In the genomic region with DNA sequence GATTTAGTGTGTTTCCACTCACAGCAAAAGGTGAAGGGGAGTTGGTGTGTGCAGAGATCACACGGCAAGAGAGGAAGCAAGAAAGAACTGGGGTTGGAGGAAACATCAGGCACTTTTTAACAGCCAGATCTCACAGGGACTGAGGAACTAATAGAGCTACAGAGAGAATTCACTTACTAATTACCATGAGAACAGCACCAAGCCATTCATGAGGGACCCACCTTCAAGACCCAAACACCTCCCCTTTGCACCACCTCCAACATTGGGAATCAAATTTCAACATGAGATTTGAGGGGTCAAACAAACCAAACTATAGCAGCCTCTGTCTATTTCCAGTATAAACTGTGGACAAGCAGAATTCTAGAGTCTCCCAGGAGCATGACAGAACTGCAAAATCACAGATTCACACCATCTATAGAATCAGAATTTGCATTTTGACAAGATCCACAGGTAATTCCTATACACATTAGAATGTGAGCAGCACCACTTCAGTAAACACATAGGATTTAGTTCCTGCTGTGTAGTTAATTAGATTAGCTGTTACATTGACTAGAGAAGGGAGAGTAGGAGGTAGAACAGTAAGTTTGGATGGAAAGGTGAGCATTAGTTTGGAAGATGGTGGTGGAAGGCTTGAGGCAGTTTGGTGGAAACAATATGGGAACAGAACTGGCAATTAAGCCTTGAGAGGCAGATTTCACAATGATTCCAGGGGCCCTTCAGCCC, we compare ENCODE assay signal across 27 cellular contexts.
"Had no signal": no experiment of that assay in that cellular context is flagged by ENCODE, and none has a peak within 500 bp of the region (broad histone marks: within the 10 kb centered on the region; RNA-seq: fewer than 3 reads in every experiment).

No MANE protein-coding gene starts in this region.

- H3K27ac ChIP-seq: ascending aorta, body of pancreas, KMS-11 had no signal

- H3K36me3 ChIP-seq: ascending aorta, MG63 had no signal

- H3K4me3 ChIP-seq: ascending aorta, body of pancreas, MG63 had no signal

- H3K27me3 ChIP-seq: ascending aorta, body of pancreas, MG63 had no signal

- H3K9me3 Mint-ChIP-seq: activated T-helper 1 cell treated with anti-CD3 and anti-CD28 coated beads, Interleukin-12 subunit alpha, Interleukin-12 subunit beta, Interleukin-2, Interleukin-4 antibody, amounts not matched to agents 30 ng/mL and 10 ng/mL and 1 ng/mL, durations not matched to agents 14 hours and 24 hours and 36 hours had no signal

- ATAC-seq: activated CD8-positive, alpha-beta memory T cell treated with anti-CD3 and anti-CD28 coated beads, Interleukin-2, amount 10 ng/mL, durations not matched to agents 7 days and 5 days; body of pancreas; PC-3 had no signal

- H3K36me3 Mint-ChIP-seq: activated CD8-positive, alpha-beta memory T cell treated with anti-CD3 and anti-CD28 coated beads, Interleukin-2, amount 10 ng/mL, durations not matched to agents 7 days and 5 days; activated naive CD4-positive, alpha-beta T cell treated with anti-CD3 and anti-CD28 coated beads, Interleukin-2, amount 50 U/mL, for 24 hours had no signal

- DNase-seq: activated CD4-positive, alpha-beta T cell treated with anti-CD3 and anti-CD28 coated beads for 48 hours; activated CD4-positive, alpha-beta T cell treated with anti-CD3 and anti-CD28 coated beads, Interleukin-2, amount 50 U/mL, for 48 hours; activated CD4-positive, CD25-positive, alpha-beta regulatory T cell treated with anti-CD3 and anti-CD28 coated beads, Interleukin-2, amount 50 U/mL, for 72 hours; activated CD8-positive, alpha-beta memory T cell treated with anti-CD3 and anti-CD28 coated beads, Interleukin-2, amount 10 ng/mL, durations not matched to agents 7 days and 5 days; activated effector memory CD4-positive, alpha-beta T cell treated with Interleukin-2 at 50 U/mL for 16 hours; activated naive CD4-positive, alpha-beta T cell; activated T-cell treated with anti-CD3 and anti-CD28 coated beads, Interleukin-2, amount 50 U/mL, for 24 hours; amniotic stem cell; body of pancreas; MG63; MV-4-11; NCI-H1092 treated with DMSO at 0.1 percent for 48 hours; NCI-H1436 treated with DMSO at 0.1 percent for 48 hours; NCI-H187; NCI-H2081; NCI-H446 treated with DMSO at 0.1 percent for 48 hours; NCI-H524 treated with DMSO at 0.1 percent for 48 hours; NCI-H748 treated with DMSO at 0.1 percent for 48 hours; NK-92 treated with Interleukin-12 subunit alpha and Interleukin-12 subunit beta, amount 100 ng/mL, for 24 hours; PC-3; SHP77 treated with DMSO at 0.1 percent for 48 hours had no signal

- H3K27ac Mint-ChIP-seq: activated CD8-positive, alpha-beta memory T cell treated with anti-CD3 and anti-CD28 coated beads, Interleukin-2, amount 10 ng/mL, durations not matched to agents 7 days and 5 days; activated naive CD4-positive, alpha-beta T cell treated with anti-CD3 and anti-CD28 coated beads, Interleukin-2, amount 50 U/mL, for 24 hours; activated T-cell treated with anti-CD3 and anti-CD28 coated beads, Interleukin-2, amount 50 U/mL, for 24 hours; activated T-helper 1 cell treated with anti-CD3 and anti-CD28 coated beads, Interleukin-12 subunit alpha, Interleukin-12 subunit beta, Interleukin-2, Interleukin-4 antibody, amounts not matched to agents 30 ng/mL and 10 ng/mL and 1 ng/mL, durations not matched to agents 14 hours and 24 hours and 36 hours; T-helper 1 cell treated with Interleukin-12 subunit alpha and Interleukin-12 subunit beta and Interleukin-4 antibody, amounts not matched to agents 30 μg/mL and 1 μg/mL, for 36 hours had no signal

- H3K4me1 ChIP-seq: ascending aorta, body of pancreas had no signal

- H3K9me3 ChIP-seq: ascending aorta, body of pancreas, MG63 had no signal

- H3K4me3 Mint-ChIP-seq: activated CD8-positive, alpha-beta memory T cell treated with anti-CD3 and anti-CD28 coated beads, Interleukin-2, amount 10 ng/mL, durations not matched to agents 7 days and 5 days; activated naive CD4-positive, alpha-beta T cell treated with anti-CD3 and anti-CD28 coated beads, Interleukin-2, amount 50 U/mL, for 24 hours; activated T-cell treated with anti-CD3 and anti-CD28 coated beads, Interleukin-2, amount 50 U/mL, for 24 hours; activated T-helper 1 cell treated with anti-CD3 and anti-CD28 coated beads, Interleukin-12 subunit alpha, Interleukin-12 subunit beta, Interleukin-2, Interleukin-4 antibody, amounts not matched to agents 30 ng/mL and 10 ng/mL and 1 ng/mL, durations not matched to agents 14 hours and 24 hours and 36 hours; central memory CD8-positive, alpha-beta T cell; T-helper 1 cell treated with Interleukin-12 subunit alpha and Interleukin-12 subunit beta and Interleukin-4 antibody, amounts not matched to agents 30 μg/mL and 1 μg/mL, for 36 hours had no signal

- H3K27me3 Mint-ChIP-seq: activated CD8-positive, alpha-beta memory T cell treated with anti-CD3 and anti-CD28 coated beads, Interleukin-2, amount 10 ng/mL, durations not matched to agents 7 days and 5 days; activated naive CD4-positive, alpha-beta T cell treated with anti-CD3 and anti-CD28 coated beads, Interleukin-2, amount 50 U/mL, for 24 hours; activated T-cell treated with anti-CD3 and anti-CD28 coated beads, Interleukin-2, amount 50 U/mL, for 24 hours; central memory CD8-positive, alpha-beta T cell had no signal

- H3K4me1 Mint-ChIP-seq: activated CD8-positive, alpha-beta memory T cell treated with anti-CD3 and anti-CD28 coated beads, Interleukin-2, amount 10 ng/mL, durations not matched to agents 7 days and 5 days; activated naive CD4-positive, alpha-beta T cell treated with anti-CD3 and anti-CD28 coated beads, Interleukin-2, amount 50 U/mL, for 24 hours; central memory CD8-positive, alpha-beta T cell had no signal

- H3K9ac ChIP-seq: KMS-11 had no signal
